Comparison of ENCODE assay signal across 31 cellular contexts in genomic region chrX:19178402-19178801, GRCh38. TPM values are rescaled to one million over a fixed set of nuclear protein-coding genes. Genes with fewer than 3 reads are reported as not detected.
"Had no signal": no experiment of that assay in that cellular context is flagged by ENCODE, and none has a peak within 500 bp of the region (broad histone marks: within the 10 kb centered on the region; RNA-seq: fewer than 3 reads in every experiment).

No MANE protein-coding gene starts in this region.

- H3K36me3 ChIP-seq: neutrophil, pancreas, spleen, suprapubic skin, tibial artery, upper lobe of left lung, vagina had no signal

- H3K27ac ChIP-seq: neutrophil, pancreas, psoas muscle, skin epidermis, spleen, suprapubic skin, testis, tibial artery, upper lobe of left lung, vagina had no signal

- H3K4me2 ChIP-seq: smooth muscle cell had no signal

- FAIRE-seq: pancreas, urothelium cell line had no signal

- ATAC-seq: naive thymus-derived CD8-positive, alpha-beta T cell; natural killer cell treated with Interleukin-12 subunit alpha and Interleukin-12 subunit beta and Interleukin-15 and Interleukin-18, amount 100 ng/mL, for 72 hours; pancreas; psoas muscle; right cardiac atrium; sciatic nerve; stimulated activated memory B cell treated with anti-CD40 and anti-IgM and Interleukin-4, amounts not matched to agents 10 μg/mL and 1 μg/mL and 100 μg/mL, for 72 hours; stimulated activated naive CD8-positive, alpha-beta T cell treated with anti-CD3 and anti-CD28 coated beads, Interleukin-15, amount 100 ng/mL, for 72 hours; stimulated activated naive CD8-positive, alpha-beta T cell treated with anti-CD3 and anti-CD28 coated beads, Interleukin-15, Interleukin-2, amounts not matched to agents 100 U/mL and 50 U/mL, for 24 hours had no signal

- H3K4me3 ChIP-seq: pancreas, psoas muscle, skin epidermis, smooth muscle cell, spleen, suprapubic skin, testis, tibial artery, upper lobe of left lung, vagina had no signal

- H3K9me3 ChIP-seq: neutrophil, pancreas, psoas muscle, spleen, suprapubic skin, testis, tibial artery, upper lobe of left lung, vagina had no signal

- DNase-seq: naive thymus-derived CD8-positive, alpha-beta T cell; nephron progenitor cell; nucleus accumbens; pancreas; posterior cingulate gyrus; psoas muscle; right cardiac atrium; spleen; stimulated activated CD4-positive, alpha-beta T cell treated with anti-CD3 and anti-CD28 coated beads, Interleukin-12 subunit alpha, Interleukin-12 subunit beta, amount 100 ng/mL, for 4 hours; stimulated activated CD4-positive, alpha-beta T cell treated with anti-CD3 and anti-CD28 coated beads, Interleukin-1b, Interleukin-23, amount 100 ng/mL, for 48 hours; stimulated activated CD4-positive, alpha-beta T cell treated with anti-CD3 and anti-CD28 coated beads, Interleukin-4, amount 100 ng/mL, for 1 hour; stimulated activated CD4-positive, alpha-beta T cell treated with anti-CD3 and anti-CD28 coated beads, Interleukin-4, amount 100 ng/mL, for 4 hours; stimulated activated CD8-positive, alpha-beta memory T cell treated with anti-CD3 and anti-CD28 coated beads, Interleukin-4, amount 100 ng/mL, for 48 hours; stimulated activated naive CD4-positive, alpha-beta T cell; stimulated activated naive CD8-positive, alpha-beta T cell treated with anti-CD3 and anti-CD28 coated beads, Interleukin-15, amount 100 ng/mL, for 72 hours; stimulated activated naive CD8-positive, alpha-beta T cell treated with anti-CD3 and anti-CD28 coated beads, Interleukin-15, Interleukin-2, amounts not matched to agents 100 U/mL and 50 U/mL, for 24 hours; substantia nigra; testis; tibial artery; trophoblast cell; upper lobe of left lung had no signal

- H3K4me1 ChIP-seq: pancreas, psoas muscle, spleen, suprapubic skin, testis, tibial artery, upper lobe of left lung, vagina had no signal

- H3K27me3 ChIP-seq: neutrophil, spleen, suprapubic skin, testis, tibial artery, upper lobe of left lung, vagina had no signal

RNA-seq across cellular contexts. Expression of gene ADGRG2, which starts 56.1 kb away (rescaled TPM):
- total RNA-seq: naive thymus-derived CD8-positive, alpha-beta T cell; osteocyte had no signal
- polyA plus RNA-seq: naive thymus-derived CD8-positive, alpha-beta T cell; smooth muscle cell had no signal
